ENCODE assay signal across 4 cellular contexts in the genomic region with DNA sequence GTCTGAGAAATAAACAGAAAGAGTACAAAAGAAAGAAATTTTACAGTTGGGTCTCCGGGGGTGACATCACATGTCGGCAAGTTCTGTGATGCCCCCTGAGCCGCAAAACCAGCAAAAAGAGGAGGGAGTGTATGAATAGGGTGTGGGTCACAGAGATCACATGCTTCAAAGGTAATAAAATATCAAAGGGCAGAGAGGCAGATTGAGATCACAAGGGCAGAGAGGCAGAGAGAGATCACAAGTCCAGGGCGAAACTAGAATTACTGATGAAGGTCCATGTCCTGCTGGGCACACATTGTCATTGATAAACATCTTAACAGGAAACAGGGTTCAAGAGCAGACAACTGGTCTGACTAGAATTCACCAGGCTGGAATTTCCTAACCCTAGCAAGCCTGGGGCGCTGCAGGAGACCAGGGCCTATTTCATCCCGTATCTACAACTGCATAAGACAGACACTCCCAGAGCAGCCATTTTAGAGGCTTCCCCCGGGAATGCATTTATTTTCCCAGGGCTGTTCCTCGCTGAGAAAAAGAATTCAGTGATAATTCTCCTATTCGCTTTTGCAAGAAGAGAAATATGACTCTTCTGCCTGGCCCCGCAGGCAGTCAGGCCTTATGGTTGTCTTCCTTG. TPM values are rescaled to one million over a fixed set of nuclear protein-coding genes. Genes with fewer than 3 reads are reported as not detected.
"Had no signal": no experiment of that assay in that cellular context is flagged by ENCODE, and none has a peak within 500 bp of the region (broad histone marks: within the 10 kb centered on the region; RNA-seq: fewer than 3 reads in every experiment).

No MANE protein-coding gene starts in this region.

RNA-seq across cellular contexts. Expression of a gene that starts 20.2 kb away (rescaled TPM):
- total RNA-seq: MCF 10A, PC-9, RPMI7951, SK-MEL-5 had no signal
